In genomic region chr5:179115307-179115706, GRCh38 we compare ENCODE assay signal across 18 cellular contexts.
"Had no signal": no experiment of that assay in that cellular context is flagged by ENCODE, and none has a peak within 500 bp of the region (broad histone marks: within the 10 kb centered on the region; RNA-seq: fewer than 3 reads in every experiment).

No MANE protein-coding gene starts in this region.

- H3K4me3 ChIP-seq: left ventricle myocardium inferior, suprapubic skin, tibial artery, upper lobe of left lung, vagina had no signal

- H3K4me1 Mint-ChIP-seq: immature natural killer cell; naive thymus-derived CD8-positive, alpha-beta T cell had no signal

- H3K27me3 ChIP-seq: foreskin keratinocyte, neutrophil, suprapubic skin, tibial artery, upper lobe of left lung, vagina had no signal

- H3K27ac ChIP-seq: foreskin keratinocyte, left ventricle myocardium inferior, neutrophil, suprapubic skin, tibial artery, upper lobe of left lung, vagina had no signal

- H3K27ac Mint-ChIP-seq: dendritic cell treated with granulocyte-macrophage colony-stimulating factor and Interleukin-4, amounts not matched to agents 40 ng/mL and 50 ng/mL, for 4 days; effector memory CD8-positive, alpha-beta T cell; immature natural killer cell; naive thymus-derived CD8-positive, alpha-beta T cell had no signal

- H3K27me3 Mint-ChIP-seq: dendritic cell treated with granulocyte-macrophage colony-stimulating factor and Interleukin-4, amounts not matched to agents 40 ng/mL and 50 ng/mL, for 4 days had no signal

- FAIRE-seq: colon, keratinocyte, small intestine had no signal

- H3K4me1 ChIP-seq: foreskin keratinocyte, left ventricle myocardium inferior, suprapubic skin, tibial artery, upper lobe of left lung, vagina had no signal

- DNase-seq: effector memory CD8-positive, alpha-beta T cell; foreskin keratinocyte; immature natural killer cell; left cardiac atrium; left ventricle myocardium inferior; naive thymus-derived CD8-positive, alpha-beta T cell; small intestine; stimulated activated CD4-positive, alpha-beta T cell treated with anti-CD3 and anti-CD28 coated beads, Interleukin-2, amount 100 ng/mL, for 48 hours; stimulated activated naive CD4-positive, alpha-beta T cell treated with Interleukin-2 at 50 U/mL for 16 hours had no signal

- H3K4me3 Mint-ChIP-seq: dendritic cell treated with granulocyte-macrophage colony-stimulating factor and Interleukin-4, amounts not matched to agents 40 ng/mL and 50 ng/mL, for 4 days; effector memory CD8-positive, alpha-beta T cell; immature natural killer cell; naive thymus-derived CD8-positive, alpha-beta T cell had no signal

- ATAC-seq: effector memory CD8-positive, alpha-beta T cell; foreskin keratinocyte; left cardiac atrium; naive thymus-derived CD8-positive, alpha-beta T cell; sciatic nerve had no signal

- H3K36me3 ChIP-seq: neutrophil, vagina had no signal

- H3K9me3 ChIP-seq: vagina had no signal
